In the genomic region with DNA sequence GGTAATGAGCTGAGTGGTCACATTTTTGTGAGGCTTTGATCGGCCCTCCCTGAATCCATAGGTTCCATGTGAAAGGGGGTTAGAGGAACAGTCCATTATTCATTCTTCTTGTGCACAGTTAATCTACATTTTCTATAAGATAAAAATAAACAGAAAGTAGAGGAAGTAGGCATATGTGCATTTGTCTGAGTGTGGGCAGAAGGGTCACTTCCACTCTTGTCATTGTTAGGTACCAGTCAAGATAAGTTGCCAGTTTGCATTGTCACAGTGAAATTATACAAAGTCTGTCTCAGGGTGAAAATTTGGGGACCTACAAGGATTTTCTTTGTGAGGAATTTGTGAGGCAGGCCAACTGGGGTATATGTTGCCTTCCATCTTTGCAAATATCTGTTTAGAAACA, we compare ENCODE assay signal across 2 cellular contexts.
TF ChIP-seq lines count a peak whose summit lies in the region.

No MANE protein-coding gene starts in this region.

TF ChIP-seq in GM23338, 12 proteins besides CTCF, POLR2A, EP300 and RAD21:
- no peak for TF ChIP-seq JUNB (IDR thresholded peaks at IDR 0.05; ENCODE audit: unreplicated experiment)
- no peak for TF ChIP-seq EZH2phosphoT487 (IDR thresholded peaks at IDR 0.05; ENCODE audit: unreplicated experiment)
- TF ChIP-seq NANOG (IDR thresholded peaks at IDR 0.05; ENCODE audit: borderline replicate concordance), result no peak
- TF ChIP-seq, protein P1, sequence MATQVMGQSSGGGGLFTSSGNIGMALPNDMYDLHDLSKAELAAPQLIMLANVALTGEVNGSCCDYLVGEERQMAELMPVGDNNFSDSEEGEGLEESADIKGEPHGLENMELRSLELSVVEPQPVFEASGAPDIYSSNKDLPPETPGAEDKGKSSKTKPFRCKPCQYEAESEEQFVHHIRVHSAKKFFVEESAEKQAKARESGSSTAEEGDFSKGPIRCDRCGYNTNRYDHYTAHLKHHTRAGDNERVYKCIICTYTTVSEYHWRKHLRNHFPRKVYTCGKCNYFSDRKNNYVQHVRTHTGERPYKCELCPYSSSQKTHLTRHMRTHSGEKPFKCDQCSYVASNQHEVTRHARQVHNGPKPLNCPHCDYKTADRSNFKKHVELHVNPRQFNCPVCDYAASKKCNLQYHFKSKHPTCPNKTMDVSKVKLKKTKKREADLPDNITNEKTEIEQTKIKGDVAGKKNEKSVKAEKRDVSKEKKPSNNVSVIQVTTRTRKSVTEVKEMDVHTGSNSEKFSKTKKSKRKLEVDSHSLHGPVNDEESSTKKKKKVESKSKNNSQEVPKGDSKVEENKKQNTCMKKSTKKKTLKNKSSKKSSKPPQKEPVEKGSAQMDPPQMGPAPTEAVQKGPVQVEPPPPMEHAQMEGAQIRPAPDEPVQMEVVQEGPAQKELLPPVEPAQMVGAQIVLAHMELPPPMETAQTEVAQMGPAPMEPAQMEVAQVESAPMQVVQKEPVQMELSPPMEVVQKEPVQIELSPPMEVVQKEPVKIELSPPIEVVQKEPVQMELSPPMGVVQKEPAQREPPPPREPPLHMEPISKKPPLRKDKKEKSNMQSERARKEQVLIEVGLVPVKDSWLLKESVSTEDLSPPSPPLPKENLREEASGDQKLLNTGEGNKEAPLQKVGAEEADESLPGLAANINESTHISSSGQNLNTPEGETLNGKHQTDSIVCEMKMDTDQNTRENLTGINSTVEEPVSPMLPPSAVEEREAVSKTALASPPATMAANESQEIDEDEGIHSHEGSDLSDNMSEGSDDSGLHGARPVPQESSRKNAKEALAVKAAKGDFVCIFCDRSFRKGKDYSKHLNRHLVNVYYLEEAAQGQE (IDR thresholded peaks at IDR 0.05; ENCODE audit: unreplicated experiment), result no peak
- TF ChIP-seq, protein P2, sequence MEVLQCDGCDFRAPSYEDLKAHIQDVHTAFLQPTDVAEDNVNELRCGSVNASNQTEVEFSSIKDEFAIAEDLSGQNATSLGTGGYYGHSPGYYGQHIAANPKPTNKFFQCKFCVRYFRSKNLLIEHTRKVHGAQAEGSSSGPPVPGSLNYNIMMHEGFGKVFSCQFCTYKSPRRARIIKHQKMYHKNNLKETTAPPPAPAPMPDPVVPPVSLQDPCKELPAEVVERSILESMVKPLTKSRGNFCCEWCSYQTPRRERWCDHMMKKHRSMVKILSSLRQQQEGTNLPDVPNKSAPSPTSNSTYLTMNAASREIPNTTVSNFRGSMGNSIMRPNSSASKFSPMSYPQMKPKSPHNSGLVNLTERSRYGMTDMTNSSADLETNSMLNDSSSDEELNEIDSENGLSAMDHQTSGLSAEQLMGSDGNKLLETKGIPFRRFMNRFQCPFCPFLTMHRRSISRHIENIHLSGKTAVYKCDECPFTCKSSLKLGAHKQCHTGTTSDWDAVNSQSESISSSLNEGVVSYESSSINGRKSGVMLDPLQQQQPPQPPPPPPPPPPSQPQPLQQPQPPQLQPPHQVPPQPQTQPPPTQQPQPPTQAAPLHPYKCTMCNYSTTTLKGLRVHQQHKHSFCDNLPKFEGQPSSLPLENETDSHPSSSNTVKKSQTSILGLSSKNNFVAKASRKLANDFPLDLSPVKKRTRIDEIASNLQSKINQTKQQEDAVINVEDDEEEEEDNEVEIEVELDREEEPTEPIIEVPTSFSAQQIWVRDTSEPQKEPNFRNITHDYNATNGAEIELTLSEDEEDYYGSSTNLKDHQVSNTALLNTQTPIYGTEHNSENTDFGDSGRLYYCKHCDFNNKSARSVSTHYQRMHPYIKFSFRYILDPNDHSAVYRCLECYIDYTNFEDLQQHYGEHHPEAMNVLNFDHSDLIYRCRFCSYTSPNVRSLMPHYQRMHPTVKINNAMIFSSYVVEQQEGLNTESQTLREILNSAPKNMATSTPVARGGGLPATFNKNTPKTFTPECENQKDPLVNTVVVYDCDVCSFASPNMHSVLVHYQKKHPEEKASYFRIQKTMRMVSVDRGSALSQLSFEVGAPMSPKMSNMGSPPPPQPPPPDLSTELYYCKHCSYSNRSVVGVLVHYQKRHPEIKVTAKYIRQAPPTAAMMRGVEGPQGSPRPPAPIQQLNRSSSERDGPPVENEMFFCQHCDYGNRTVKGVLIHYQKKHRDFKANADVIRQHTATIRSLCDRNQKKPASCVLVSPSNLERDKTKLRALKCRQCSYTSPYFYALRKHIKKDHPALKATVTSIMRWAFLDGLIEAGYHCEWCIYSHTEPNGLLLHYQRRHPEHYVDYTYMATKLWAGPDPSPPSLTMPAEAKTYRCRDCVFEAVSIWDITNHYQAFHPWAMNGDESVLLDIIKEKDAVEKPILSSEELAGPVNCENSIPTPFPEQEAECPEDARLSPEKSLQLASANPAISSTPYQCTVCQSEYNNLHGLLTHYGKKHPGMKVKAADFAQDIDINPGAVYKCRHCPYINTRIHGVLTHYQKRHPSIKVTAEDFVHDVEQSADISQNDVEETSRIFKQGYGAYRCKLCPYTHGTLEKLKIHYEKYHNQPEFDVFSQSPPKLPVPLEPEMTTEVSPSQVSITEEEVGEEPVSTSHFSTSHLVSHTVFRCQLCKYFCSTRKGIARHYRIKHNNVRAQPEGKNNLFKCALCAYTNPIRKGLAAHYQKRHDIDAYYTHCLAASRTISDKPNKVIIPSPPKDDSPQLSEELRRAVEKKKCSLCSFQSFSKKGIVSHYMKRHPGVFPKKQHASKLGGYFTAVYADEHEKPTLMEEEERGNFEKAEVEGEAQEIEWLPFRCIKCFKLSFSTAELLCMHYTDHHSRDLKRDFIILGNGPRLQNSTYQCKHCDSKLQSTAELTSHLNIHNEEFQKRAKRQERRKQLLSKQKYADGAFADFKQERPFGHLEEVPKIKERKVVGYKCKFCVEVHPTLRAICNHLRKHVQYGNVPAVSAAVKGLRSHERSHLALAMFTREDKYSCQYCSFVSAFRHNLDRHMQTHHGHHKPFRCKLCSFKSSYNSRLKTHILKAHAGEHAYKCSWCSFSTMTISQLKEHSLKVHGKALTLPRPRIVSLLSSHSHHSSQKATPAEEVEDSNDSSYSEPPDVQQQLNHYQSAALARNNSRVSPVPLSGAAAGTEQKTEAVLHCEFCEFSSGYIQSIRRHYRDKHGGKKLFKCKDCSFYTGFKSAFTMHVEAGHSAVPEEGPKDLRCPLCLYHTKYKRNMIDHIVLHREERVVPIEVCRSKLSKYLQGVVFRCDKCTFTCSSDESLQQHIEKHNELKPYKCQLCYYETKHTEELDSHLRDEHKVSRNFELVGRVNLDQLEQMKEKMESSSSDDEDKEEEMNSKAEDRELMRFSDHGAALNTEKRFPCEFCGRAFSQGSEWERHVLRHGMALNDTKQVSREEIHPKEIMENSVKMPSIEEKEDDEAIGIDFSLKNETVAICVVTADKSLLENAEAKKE (CRISPR knock-in tag; IDR thresholded peaks at IDR 0.05), result no peak
- no peak for TF ChIP-seq ZNF114 (CRISPR knock-in tag; IDR thresholded peaks at IDR 0.05)
- no peak for TF ChIP-seq EZH2 (IDR thresholded peaks at IDR 0.05; ENCODE audit: low read depth, unreplicated experiment)

TF ChIP-seq in GM12878, 131 proteins besides CTCF, POLR2A, EP300 and RAD21:
- TF ChIP-seq MXI1 (IDR thresholded peaks at IDR 0.05; ENCODE audit: low read depth, low read length) (no peak), TCF3 (IDR thresholded peaks at IDR 0.05; ENCODE audit: borderline replicate concordance, insufficient read depth, low read depth, low read length) (no peak), SPI1 (IDR thresholded peaks at IDR 0.05; ENCODE audit: borderline replicate concordance, insufficient read depth, low read depth, low read length) (peak; percentile 10; the same call in 1 of the 2 replicates)
TF ChIP-seq in GM12878: peak in this region for 1.
